Comparison of ENCODE assay signal across 26 cellular contexts in genomic region chr16:81293909-81294802, GRCh38. TPM values are rescaled to one million over a fixed set of nuclear protein-coding genes. Genes with fewer than 3 reads are reported as not detected.
DNase-seq lines count a peak whose midpoint lies in the region; FAIRE-seq and TF ChIP-seq lines count a peak whose summit lies in the region.
"Had no signal": no experiment of that assay in that cellular context is flagged by ENCODE, and none has a peak within 500 bp of the region (broad histone marks: within the 10 kb centered on the region; RNA-seq: fewer than 3 reads in every experiment).

No MANE protein-coding gene starts in this region.

- H3K27me3 Mint-ChIP-seq in astrocyte (ENCODE audit: low read depth, unreplicated experiment), result peaks cover 5% of the 10 kb centered on the region

- H3K36me3 Mint-ChIP-seq in astrocyte (ENCODE audit: low read depth, unreplicated experiment), result peaks cover 3% of the 10 kb centered on the region
- H3K36me3 Mint-ChIP-seq: activated naive CD4-positive, alpha-beta T cell treated with anti-CD3 and anti-CD28 coated beads, Interleukin-2, amount 10 ng/mL, durations not matched to agents 7 days and 5 days had no signal

- H3K79me2 ChIP-seq in astrocyte (ENCODE audit: insufficient read depth, low read length), result no peaks in the 10 kb centered on the region
- H3K79me2 ChIP-seq in smooth muscle cell (ENCODE audit: low read depth), result no peaks in the 10 kb centered on the region

- no peaks in the 10 kb centered on the region for H4K20me1 ChIP-seq in astrocyte (ENCODE audit: insufficient read depth, low read length)
- H4K20me1 ChIP-seq in smooth muscle cell (ENCODE audit: low read depth), result no peaks in the 10 kb centered on the region

- peaks cover 5% of the 10 kb centered on the region for H3K9me3 Mint-ChIP-seq in astrocyte (ENCODE audit: unreplicated experiment)
- H3K9me3 Mint-ChIP-seq: activated naive CD4-positive, alpha-beta T cell treated with anti-CD3 and anti-CD28 coated beads, Interleukin-2, amount 10 ng/mL, durations not matched to agents 7 days and 5 days; activated T-cell treated with anti-CD3 and anti-CD28 coated beads, Interleukin-2, amount 50 U/mL, for 72 hours; effector memory CD8-positive, alpha-beta T cell had no signal

- H3K27ac Mint-ChIP-seq in astrocyte (ENCODE audit: unreplicated experiment), result no peak overlapping the region
- H3K27ac Mint-ChIP-seq: activated CD4-positive, alpha-beta T cell treated with anti-CD3 and anti-CD28 coated beads for 36 hours; activated naive CD4-positive, alpha-beta T cell treated with anti-CD3 and anti-CD28 coated beads, Interleukin-2, amount 10 ng/mL, durations not matched to agents 7 days and 5 days; activated T-cell treated with anti-CD3 and anti-CD28 coated beads, Interleukin-2, amount 50 U/mL, for 72 hours; effector memory CD8-positive, alpha-beta T cell had no signal

- H3K4me3 Mint-ChIP-seq in astrocyte (ENCODE audit: unreplicated experiment), result no peak overlapping the region
- H3K4me3 Mint-ChIP-seq: activated CD4-positive, alpha-beta T cell treated with anti-CD3 and anti-CD28 coated beads for 36 hours; activated naive CD4-positive, alpha-beta T cell treated with anti-CD3 and anti-CD28 coated beads, Interleukin-2, amount 10 ng/mL, durations not matched to agents 7 days and 5 days; activated T-cell treated with anti-CD3 and anti-CD28 coated beads, Interleukin-2, amount 50 U/mL, for 72 hours; effector memory CD8-positive, alpha-beta T cell had no signal

- peaks cover 5% of the 10 kb centered on the region for H3K4me1 ChIP-seq in astrocyte (ENCODE audit: insufficient read depth, low read length)
- no peaks in the 10 kb centered on the region for H3K4me1 ChIP-seq in smooth muscle cell (ENCODE audit: low read depth)
- H3K4me1 ChIP-seq: SJSA1 had no signal

- H3K4me3 ChIP-seq in astrocyte (ENCODE audit: insufficient read depth, low read depth, low read length) (no peak overlapping the region), fibroblast of villous mesenchyme (ENCODE audit: low read depth, low read length) (no peak overlapping the region), smooth muscle cell (no peak overlapping the region)
- H3K4me3 ChIP-seq: SJSA1, thoracic aorta had no signal

- peaks cover 6% of the 10 kb centered on the region for H3F3A ChIP-seq in smooth muscle cell (ENCODE audit: low read depth)

- DNase-seq in HT-29 (ENCODE audit: low spot score), result peak; percentile 80
- DNase-seq in astrocyte (ENCODE audit: low read depth), result peak; percentile 88
- peak; percentile 69 for DNase-seq in fibroblast of villous mesenchyme (ENCODE audit: low read depth)
- DNase-seq in smooth muscle cell (lab: John Stamatoyannopoulos, UW; ENCODE audit: unreplicated experiment), result no peak
- DNase-seq in NCI-H345 (lab: John Stamatoyannopoulos, UW), result no peak
- no peak for DNase-seq in mesenteric fat pad (ENCODE audit: low spot score)
- DNase-seq in stimulated activated CD4-positive, alpha-beta T cell treated with anti-CD3 and anti-CD28 coated beads, Interleukin-2, amount 100 ng/mL, for 48 hours, result no peak
- no peak for DNase-seq in SIG-M5 treated with dmso at 0.1 percent for 504 hours (lab: John Stamatoyannopoulos, UW; ENCODE audit: unreplicated experiment)
- DNase-seq: activated CD4-positive, alpha-beta T cell treated with anti-CD3 and anti-CD28 coated beads for 36 hours; activated naive CD4-positive, alpha-beta T cell treated with anti-CD3 and anti-CD28 coated beads, Interleukin-2, amount 10 ng/mL, durations not matched to agents 7 days and 5 days; activated T-cell treated with anti-CD3 and anti-CD28 coated beads, Interleukin-2, amount 50 U/mL, for 72 hours; DND-41; effector memory CD8-positive, alpha-beta T cell; head of caudate nucleus; Karpas-422; NCI-H1105 treated with DMSO at 0.1 percent for 48 hours; NCI-H2081; NCI-H446 had no signal

- H3K4me2 ChIP-seq in astrocyte (ENCODE audit: low read length) (peak overlapping the region; percentile 34), smooth muscle cell (peak overlapping the region; percentile 79)

- H3K4me1 Mint-ChIP-seq in astrocyte (ENCODE audit: low read depth, unreplicated experiment), result no peaks in the 10 kb centered on the region
- H3K4me1 Mint-ChIP-seq: activated CD4-positive, alpha-beta T cell treated with anti-CD3 and anti-CD28 coated beads for 36 hours; activated naive CD4-positive, alpha-beta T cell treated with anti-CD3 and anti-CD28 coated beads, Interleukin-2, amount 10 ng/mL, durations not matched to agents 7 days and 5 days had no signal

- H3K9ac ChIP-seq in astrocyte (ENCODE audit: low read length) (no peak overlapping the region), smooth muscle cell (ENCODE audit: low read depth) (peak overlapping the region; percentile 24)

- H3K27ac ChIP-seq in astrocyte (ENCODE audit: low read depth, low read length) (peak overlapping the region; percentile 24), smooth muscle cell (ENCODE audit: low read depth) (peak overlapping the region; percentile 74)
- H3K27ac ChIP-seq: SJSA1, thoracic aorta had no signal

- FAIRE-seq in astrocyte (lab: Jason Lieb, UNC), result no peak
- FAIRE-seq: GM12891 had no signal

- no peaks in the 10 kb centered on the region for H3K27me3 ChIP-seq in astrocyte (ENCODE audit: insufficient read depth, low read length)
- H3K27me3 ChIP-seq in smooth muscle cell (ENCODE audit: low read depth), result no peaks in the 10 kb centered on the region
- H3K27me3 ChIP-seq: SJSA1 had no signal

- H2AFZ ChIP-seq in astrocyte (ENCODE audit: low read depth, low read length), result no peak overlapping the region
- H2AFZ ChIP-seq in smooth muscle cell (ENCODE audit: low read depth), result no peak overlapping the region

- H3K36me3 ChIP-seq in astrocyte (ENCODE audit: insufficient read depth, low read length), result no peaks in the 10 kb centered on the region
- H3K36me3 ChIP-seq in smooth muscle cell (ENCODE audit: low read depth), result no peaks in the 10 kb centered on the region
- H3K36me3 ChIP-seq: SJSA1, thoracic aorta had no signal

- no peak for TF ChIP-seq CTCF in astrocyte (IDR thresholded peaks at IDR 0.05; ENCODE audit: insufficient read depth, low read depth, low read length)
- TF ChIP-seq CTCF in fibroblast of villous mesenchyme (IDR thresholded peaks at IDR 0.05; ENCODE audit: insufficient read depth, low read depth, low read length), result no peak
- no peak for TF ChIP-seq CTCF in smooth muscle cell (IDR thresholded peaks at IDR 0.05; ENCODE audit: borderline replicate concordance, insufficient read depth, poor library complexity, severe bottlenecking)

- 46% methylated on average over 11 of the region's 11 CpGs for WGBS in smooth muscle cell (ENCODE audit: low lambda C conversion rate)

- H3K9me3 ChIP-seq in astrocyte (ENCODE audit: insufficient read depth, low read depth, low read length), result no peaks in the 10 kb centered on the region
- H3K9me3 ChIP-seq in smooth muscle cell (replicated peaks; ENCODE audit: low read depth), result no peaks in the 10 kb centered on the region
- H3K9me3 ChIP-seq: SJSA1, thoracic aorta had no signal

RNA-seq across cellular contexts. Expression of gene GAN, which starts 20.6 kb away (rescaled TPM):
- total RNA-seq in HT-29 (2014; rRNA removed; shearing (Covaris generic)), result 7.4 and 20.1 TPM in 2 replicates
- total RNA-seq in astrocyte, result 18.0 and 20.9 TPM in 2 replicates
- total RNA-seq in fibroblast of villous mesenchyme, result 8.4 and 9.1 TPM in 2 replicates
- 14.6 and 16.3 TPM in 2 replicates for total RNA-seq in smooth muscle cell
- 1.2 and 1.6 TPM in 2 replicates for polyA plus RNA-seq in smooth muscle cell
- 10.0 TPM for total RNA-seq in mesenteric fat pad

RNA-seq across cellular contexts. Expression of gene BCO1, which starts 55.7 kb away (rescaled TPM):
- total RNA-seq in HT-29 (2014; rRNA removed; shearing (Covaris generic)), result 0.60 and 0.79 TPM in 2 replicates
- total RNA-seq in astrocyte, result not detected in 2 replicates
- not detected in 2 replicates for total RNA-seq in fibroblast of villous mesenchyme
- total RNA-seq in smooth muscle cell, result not detected in 2 replicates
- not detected in 2 replicates for polyA plus RNA-seq in smooth muscle cell
- not detected for total RNA-seq in mesenteric fat pad
- total RNA-seq: activated CD4-positive, alpha-beta T cell treated with anti-CD3 and anti-CD28 coated beads for 36 hours; activated T-cell treated with anti-CD3 and anti-CD28 coated beads, Interleukin-2, amount 50 U/mL, for 72 hours; aorta; posterior vena cava; sciatic nerve; SJSA1; T-helper 1 cell treated with Interleukin-12 subunit alpha and Interleukin-12 subunit beta and Interleukin-4 antibody, amounts not matched to agents 30 ng/mL and 1 ng/mL, for 36 hours; thoracic aorta had no signal
- polyA plus RNA-seq: neural cell had no signal

Comparison
In these comparisons a context has a peak if more than half of its experiments do, and no peak if none do; other contexts are left out.
1. DNase-seq: peak in HT-29 (single experiment), astrocyte (single experiment) and fibroblast of villous mesenchyme (single experiment); none in smooth muscle cell (single experiment), NCI-H345 (single experiment), mesenteric fat pad (single experiment), stimulated activated CD4-positive, alpha-beta T cell treated with anti-CD3 and anti-CD28 coated beads, Interleukin-2, amount 100 ng/mL, for 48 hours (0 of 2) and SIG-M5 treated with dmso at 0.1 percent for 504 hours (single experiment).